1 cellular context compared by ENCODE assay signal in genomic region chr16:48831081-48831722, GRCh38.
TF ChIP-seq lines count a peak whose summit lies in the region.

No MANE protein-coding gene starts in this region.

TF ChIP-seq in GM23338, 12 proteins besides CTCF, POLR2A, EP300 and RAD21 (continued from another document):
- TF ChIP-seq, protein P1, sequence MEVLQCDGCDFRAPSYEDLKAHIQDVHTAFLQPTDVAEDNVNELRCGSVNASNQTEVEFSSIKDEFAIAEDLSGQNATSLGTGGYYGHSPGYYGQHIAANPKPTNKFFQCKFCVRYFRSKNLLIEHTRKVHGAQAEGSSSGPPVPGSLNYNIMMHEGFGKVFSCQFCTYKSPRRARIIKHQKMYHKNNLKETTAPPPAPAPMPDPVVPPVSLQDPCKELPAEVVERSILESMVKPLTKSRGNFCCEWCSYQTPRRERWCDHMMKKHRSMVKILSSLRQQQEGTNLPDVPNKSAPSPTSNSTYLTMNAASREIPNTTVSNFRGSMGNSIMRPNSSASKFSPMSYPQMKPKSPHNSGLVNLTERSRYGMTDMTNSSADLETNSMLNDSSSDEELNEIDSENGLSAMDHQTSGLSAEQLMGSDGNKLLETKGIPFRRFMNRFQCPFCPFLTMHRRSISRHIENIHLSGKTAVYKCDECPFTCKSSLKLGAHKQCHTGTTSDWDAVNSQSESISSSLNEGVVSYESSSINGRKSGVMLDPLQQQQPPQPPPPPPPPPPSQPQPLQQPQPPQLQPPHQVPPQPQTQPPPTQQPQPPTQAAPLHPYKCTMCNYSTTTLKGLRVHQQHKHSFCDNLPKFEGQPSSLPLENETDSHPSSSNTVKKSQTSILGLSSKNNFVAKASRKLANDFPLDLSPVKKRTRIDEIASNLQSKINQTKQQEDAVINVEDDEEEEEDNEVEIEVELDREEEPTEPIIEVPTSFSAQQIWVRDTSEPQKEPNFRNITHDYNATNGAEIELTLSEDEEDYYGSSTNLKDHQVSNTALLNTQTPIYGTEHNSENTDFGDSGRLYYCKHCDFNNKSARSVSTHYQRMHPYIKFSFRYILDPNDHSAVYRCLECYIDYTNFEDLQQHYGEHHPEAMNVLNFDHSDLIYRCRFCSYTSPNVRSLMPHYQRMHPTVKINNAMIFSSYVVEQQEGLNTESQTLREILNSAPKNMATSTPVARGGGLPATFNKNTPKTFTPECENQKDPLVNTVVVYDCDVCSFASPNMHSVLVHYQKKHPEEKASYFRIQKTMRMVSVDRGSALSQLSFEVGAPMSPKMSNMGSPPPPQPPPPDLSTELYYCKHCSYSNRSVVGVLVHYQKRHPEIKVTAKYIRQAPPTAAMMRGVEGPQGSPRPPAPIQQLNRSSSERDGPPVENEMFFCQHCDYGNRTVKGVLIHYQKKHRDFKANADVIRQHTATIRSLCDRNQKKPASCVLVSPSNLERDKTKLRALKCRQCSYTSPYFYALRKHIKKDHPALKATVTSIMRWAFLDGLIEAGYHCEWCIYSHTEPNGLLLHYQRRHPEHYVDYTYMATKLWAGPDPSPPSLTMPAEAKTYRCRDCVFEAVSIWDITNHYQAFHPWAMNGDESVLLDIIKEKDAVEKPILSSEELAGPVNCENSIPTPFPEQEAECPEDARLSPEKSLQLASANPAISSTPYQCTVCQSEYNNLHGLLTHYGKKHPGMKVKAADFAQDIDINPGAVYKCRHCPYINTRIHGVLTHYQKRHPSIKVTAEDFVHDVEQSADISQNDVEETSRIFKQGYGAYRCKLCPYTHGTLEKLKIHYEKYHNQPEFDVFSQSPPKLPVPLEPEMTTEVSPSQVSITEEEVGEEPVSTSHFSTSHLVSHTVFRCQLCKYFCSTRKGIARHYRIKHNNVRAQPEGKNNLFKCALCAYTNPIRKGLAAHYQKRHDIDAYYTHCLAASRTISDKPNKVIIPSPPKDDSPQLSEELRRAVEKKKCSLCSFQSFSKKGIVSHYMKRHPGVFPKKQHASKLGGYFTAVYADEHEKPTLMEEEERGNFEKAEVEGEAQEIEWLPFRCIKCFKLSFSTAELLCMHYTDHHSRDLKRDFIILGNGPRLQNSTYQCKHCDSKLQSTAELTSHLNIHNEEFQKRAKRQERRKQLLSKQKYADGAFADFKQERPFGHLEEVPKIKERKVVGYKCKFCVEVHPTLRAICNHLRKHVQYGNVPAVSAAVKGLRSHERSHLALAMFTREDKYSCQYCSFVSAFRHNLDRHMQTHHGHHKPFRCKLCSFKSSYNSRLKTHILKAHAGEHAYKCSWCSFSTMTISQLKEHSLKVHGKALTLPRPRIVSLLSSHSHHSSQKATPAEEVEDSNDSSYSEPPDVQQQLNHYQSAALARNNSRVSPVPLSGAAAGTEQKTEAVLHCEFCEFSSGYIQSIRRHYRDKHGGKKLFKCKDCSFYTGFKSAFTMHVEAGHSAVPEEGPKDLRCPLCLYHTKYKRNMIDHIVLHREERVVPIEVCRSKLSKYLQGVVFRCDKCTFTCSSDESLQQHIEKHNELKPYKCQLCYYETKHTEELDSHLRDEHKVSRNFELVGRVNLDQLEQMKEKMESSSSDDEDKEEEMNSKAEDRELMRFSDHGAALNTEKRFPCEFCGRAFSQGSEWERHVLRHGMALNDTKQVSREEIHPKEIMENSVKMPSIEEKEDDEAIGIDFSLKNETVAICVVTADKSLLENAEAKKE (CRISPR knock-in tag; IDR thresholded peaks at IDR 0.05), result no peak
- no peak for TF ChIP-seq ZNF331 (CRISPR knock-in tag; IDR thresholded peaks at IDR 0.05; ENCODE audit: low read depth)
- TF ChIP-seq STAT1 (IDR thresholded peaks at IDR 0.05; ENCODE audit: unreplicated experiment), result no peak
